ENCODE assay signal across 28 cellular contexts in the genomic region with DNA sequence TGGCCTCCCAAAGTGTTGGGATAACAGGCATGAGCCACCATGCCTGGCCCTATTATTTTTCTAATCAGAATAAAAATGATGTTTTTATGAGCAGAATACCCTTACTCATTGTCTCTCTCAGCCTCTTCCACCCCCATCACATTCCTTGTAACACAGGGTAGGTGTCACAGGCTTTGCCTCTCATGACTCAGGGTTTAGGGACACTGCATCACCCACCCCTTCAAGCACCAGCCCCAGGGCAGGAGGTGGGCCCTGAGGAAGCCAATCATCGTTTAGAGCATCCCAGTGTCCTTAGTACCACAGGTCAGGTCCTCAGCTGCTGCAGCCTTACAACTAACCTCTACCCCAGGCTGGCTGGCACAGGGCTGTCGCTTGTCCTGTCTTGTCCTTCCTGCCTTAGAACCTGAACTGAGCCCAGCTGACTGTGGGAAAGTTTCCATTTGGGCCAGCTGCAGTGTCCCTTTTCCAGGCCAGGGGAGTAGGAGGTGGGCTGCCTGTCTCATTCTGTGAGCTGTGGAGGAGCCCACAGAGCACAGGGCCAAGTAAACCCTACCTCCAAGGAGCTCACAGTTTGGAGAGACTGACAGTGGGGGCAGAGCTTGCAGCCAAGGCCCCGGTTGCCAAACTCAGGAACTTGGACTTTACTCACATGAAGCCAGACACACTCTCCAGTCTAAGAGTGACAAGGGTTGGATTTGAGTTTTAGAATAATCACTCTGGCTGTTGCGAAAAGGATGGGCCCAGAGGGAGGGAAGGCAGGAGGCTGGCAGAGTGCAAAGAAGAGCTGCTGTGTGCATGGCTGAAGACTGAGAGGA. TPM values are rescaled to one million over a fixed set of nuclear protein-coding genes. Genes with fewer than 3 reads are reported as not detected.
DNase-seq lines count a peak whose midpoint lies in the region; ATAC-seq and TF ChIP-seq lines count a peak whose summit lies in the region.
"Had no signal": no experiment of that assay in that cellular context is flagged by ENCODE, and none has a peak within 500 bp of the region (broad histone marks: within the 10 kb centered on the region; RNA-seq: fewer than 3 reads in every experiment).

No MANE protein-coding gene starts in this region.

- H2AFZ ChIP-seq in PC-3 (ENCODE audit: low read length): no peak overlapping the region

- POLR2A ChIA-PET in PC-3 (lab: Charles Lee; ENCODE audit: unreplicated experiment): no interaction called here

- no peaks in the 10 kb centered on the region for H3K79me2 ChIP-seq in PC-3 (ENCODE audit: low read length)

- CTCF ChIA-PET in PC-3 (lab: Charles Lee): interaction anchor here (0.6 kb wide), 1 partner anchor 25 kb away, joined by 3 read pairs; no protein-coding TSS in a partner anchor

- H3K9me2 ChIP-seq in PC-3 (replicated peaks; ENCODE audit: low read length): no peaks in the 10 kb centered on the region

- H3K9ac ChIP-seq in PC-3 (ENCODE audit: low read length): no peak overlapping the region
- H3K9ac ChIP-seq: KMS-11 had no signal

- H3K9me3 ChIP-seq in PC-3 (ENCODE audit: low read length) (no peaks in the 10 kb centered on the region), suprapubic skin (no peaks in the 10 kb centered on the region)
- H3K9me3 ChIP-seq: esophagus squamous epithelium, uterus had no signal

- H3K4me1 ChIP-seq in PC-3 (ENCODE audit: insufficient read depth, low read length) (peaks cover 63% of the 10 kb centered on the region), suprapubic skin (peaks cover 3% of the 10 kb centered on the region)
- H3K4me1 ChIP-seq: uterus had no signal

- H3K27me3 ChIP-seq in PC-3 (ENCODE audit: low read length) (no peaks in the 10 kb centered on the region), suprapubic skin (no peaks in the 10 kb centered on the region)
- H3K27me3 ChIP-seq: cardiac muscle cell, esophagus squamous epithelium, uterus had no signal

- H3K4me3 ChIP-seq in PC-3 (ENCODE audit: low read length): no peak overlapping the region
- H3K4me3 ChIP-seq in epithelial cell of esophagus (ENCODE audit: low read length): no peak overlapping the region
- H3K4me3 ChIP-seq in suprapubic skin: no peak overlapping the region
- H3K4me3 ChIP-seq: cardiac muscle cell, esophagus squamous epithelium, uterus had no signal

- ATAC-seq in PC-3: peak; percentile 7; the same call in 1 of the 2 replicates
- ATAC-seq: activated CD8-positive, alpha-beta memory T cell treated with anti-CD3 and anti-CD28 coated beads, Interleukin-2, amount 10 ng/mL, durations not matched to agents 7 days and 5 days; activated T-cell treated with anti-CD3 and anti-CD28 coated beads, Interleukin-2, amount 50 U/mL, for 72 hours; left ventricle myocardium superior; naive thymus-derived CD8-positive, alpha-beta T cell; stimulated activated naive B cell treated with anti-CD40 and anti-IgM and Interleukin-4, amounts not matched to agents 10 μg/mL and 1 μg/mL and 100 μg/mL, for 72 hours had no signal

- H3F3A ChIP-seq in PC-3 (ENCODE audit: low read length, unreplicated experiment): no peaks in the 10 kb centered on the region

- H3K27ac ChIP-seq in PC-3 (ENCODE audit: low read length) (peak overlapping the region; percentile 31), suprapubic skin (no peak overlapping the region)
- H3K27ac ChIP-seq: cardiac muscle cell, esophagus squamous epithelium, KMS-11, uterus had no signal

- no peak overlapping the region for H3K4me2 ChIP-seq in PC-3 (ENCODE audit: low read length)
- H3K4me2 ChIP-seq: KMS-11 had no signal

- H3K36me3 ChIP-seq in PC-3 (ENCODE audit: low read depth, low read length): peaks cover 8% of the 10 kb centered on the region; the same call in 1 of the 2 replicates
- H3K36me3 ChIP-seq in suprapubic skin: no peaks in the 10 kb centered on the region
- H3K36me3 ChIP-seq: cardiac muscle cell, esophagus squamous epithelium, uterus had no signal

- no peak for TF ChIP-seq POLR2A in suprapubic skin (IDR thresholded peaks at IDR 0.05)

- no peaks in the 10 kb centered on the region for H4K20me1 ChIP-seq in PC-3 (ENCODE audit: low read length)

- peak; percentile 60 for DNase-seq in ELR (ENCODE audit: low read depth)
- peak; percentile 56 for DNase-seq in PC-3
- DNase-seq in epithelial cell of esophagus (ENCODE audit: low read depth): peak; percentile 23
- DNase-seq in posterior vena cava (ENCODE audit: low spot score): peak; percentile 59
- no peak for DNase-seq in suprapubic skin (ENCODE audit: low spot score in 2 of 2)
- DNase-seq in kidney glomerular epithelial cell (lab: John Stamatoyannopoulos, UW): no peak
- no peak for DNase-seq in hepatic stellate cell (ENCODE audit: low spot score)
- no peak for DNase-seq in NCI-H1436 (lab: John Stamatoyannopoulos, UW)
- DNase-seq: activated CD8-positive, alpha-beta memory T cell treated with anti-CD3 and anti-CD28 coated beads, Interleukin-2, amount 10 ng/mL, durations not matched to agents 7 days and 5 days; activated naive CD4-positive, alpha-beta T cell treated with anti-CD3 and anti-CD28 coated beads, Interleukin-2, amount 10 ng/mL, durations not matched to agents 7 days and 5 days; activated T-cell treated with anti-CD3 and anti-CD28 coated beads, Interleukin-2, amount 50 U/mL, for 72 hours; amygdala; C1 segment of cervical spinal cord; Calu3; DMS79 treated with DMSO at 0.1 percent for 48 hours; esophagus squamous epithelium; left ventricle myocardium superior; naive thymus-derived CD8-positive, alpha-beta T cell; NCI-H1417 treated with DMSO at 0.1 percent for 48 hours; NCI-H2107; NCI-H510A; stimulated activated CD4-positive, alpha-beta T cell treated with anti-CD3 and anti-CD28 coated beads, Interleukin-4, amount 100 ng/mL, for 4 hours; stimulated activated naive B cell treated with anti-CD40 and anti-IgM and Interleukin-4, amounts not matched to agents 10 μg/mL and 1 μg/mL and 100 μg/mL, for 72 hours; SW 1271; T-helper 9 cell; uterus had no signal

- WGBS in suprapubic skin: 57% methylated on average over 4 of the region's 4 CpGs

- TF ChIP-seq CTCF in PC-3 (conservative IDR thresholded peaks at IDR 0.05; ENCODE audit: low read depth, low read length): no peak
- no peak for TF ChIP-seq CTCF in epithelial cell of esophagus (IDR thresholded peaks at IDR 0.05; ENCODE audit: insufficient read depth, low read depth, low read length, missing control alignments)
- no peak for TF ChIP-seq CTCF in suprapubic skin (IDR thresholded peaks at IDR 0.05)

- TF ChIP-seq EP300 in suprapubic skin (IDR thresholded peaks at IDR 0.05): no peak

- no TSS peak for BruUV-seq in PC-3 (replicated peaks; lab: Mats Ljungman, UMichigan)

- intact Hi-C loops in PC-3 (cut with micrococcal nuclease): no loop called here
- intact Hi-C loops in posterior vena cava (cut with DNase I): loop anchor here in 1 of 2 donors (5.0 to 10.0 kb wide), 2 partner anchors 248 to 529 kb away; no protein-coding TSS in a partner anchor

RNA-seq across cellular contexts. Expression of gene UVRAG, which starts 19.5 kb away (rescaled TPM):
- total RNA-seq in PC-3 (2014; rRNA removed) (13.0 and 14.9 TPM in 2 replicates), posterior vena cava (10 to 100 TPM; 27.0 to 27.8 TPM), suprapubic skin (10 to 100 TPM; 17.5 to 30.0 (median 22.1) TPM)

RNA-seq across cellular contexts. Expression of gene DGAT2, which starts 26.9 kb away (rescaled TPM):
- total RNA-seq in PC-3 (2014; rRNA removed) (14.3 and 18.5 TPM in 2 replicates), posterior vena cava (1 to 10 TPM; 2.1 to 3.4 TPM), suprapubic skin (100 to 1,000 TPM in 3 of 4 donors, 10 to 100 TPM in 1; 69.8 to 338 (median 184) TPM)

Comparison
In these comparisons a context has a peak if more than half of its experiments do, and no peak if none do; other contexts are left out.
1. DNase-seq: peak in ELR (single experiment), PC-3 (single experiment), epithelial cell of esophagus (single experiment) and posterior vena cava (single experiment); none in suprapubic skin (0 of 2), kidney glomerular epithelial cell (single experiment), hepatic stellate cell (single experiment) and NCI-H1436 (single experiment).